In the genomic region with DNA sequence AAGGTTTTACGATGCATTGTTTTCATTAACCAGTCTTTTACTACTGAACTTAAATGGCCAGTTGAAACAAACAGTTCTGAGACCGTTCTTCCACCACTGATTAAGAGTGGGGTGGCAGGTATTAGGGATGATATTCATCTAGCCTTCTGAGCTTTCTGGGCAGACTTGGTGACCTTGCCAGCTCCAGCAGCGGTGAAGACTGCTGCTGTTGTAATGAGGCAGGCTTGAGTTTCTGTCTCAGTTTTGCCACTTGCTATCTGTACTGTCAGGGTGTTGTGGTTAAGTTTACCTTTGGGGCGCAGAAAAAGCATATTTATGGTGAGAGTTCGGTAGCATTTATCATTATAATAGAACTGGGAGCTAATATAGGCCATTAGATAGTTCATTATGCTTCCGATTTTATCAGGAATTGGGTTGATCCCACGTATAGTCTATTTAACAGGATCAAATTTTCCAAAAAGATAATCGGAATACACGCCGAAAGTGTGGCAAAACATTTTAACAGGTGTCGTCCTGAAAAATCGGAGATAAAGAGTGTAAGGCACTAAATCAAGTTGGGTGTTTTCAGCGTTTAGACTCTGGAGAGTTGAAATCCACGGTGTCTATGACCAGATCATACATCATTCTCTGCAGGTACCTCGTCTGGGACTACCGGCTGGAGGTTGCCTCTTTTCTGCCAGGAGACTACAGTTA, we compare ENCODE assay signal across 8 cellular contexts. TPM values are rescaled to one million over a fixed set of nuclear protein-coding genes. Genes with fewer than 3 reads are reported as not detected.
A peak's percentile ranks its signal among the peaks of the same experiment; 100 is the strongest.
DNase-seq lines count a peak whose midpoint lies in the region; ATAC-seq, FAIRE-seq and TF ChIP-seq lines count a peak whose summit lies in the region.

No MANE protein-coding gene starts in this region.

- peak overlapping the region; percentile 89 for H3K4me3 ChIP-seq in CD8-positive, alpha-beta T cell (ENCODE audit: low read depth, low read length)
- H3K4me3 ChIP-seq in endothelial cell of umbilical vein (replicated peaks in 1 of 3; ENCODE audit: insufficient read depth in 1 of 3, low read depth in 1 of 3, low read length in 3 of 3) (peak overlapping the region; percentile 74 to 93 (median 82)), uterus (peak overlapping the region; percentile 82 to 97)

- H2AFZ ChIP-seq in endothelial cell of umbilical vein (ENCODE audit: low read depth, low read length) = peak overlapping the region; percentile 99

- no peaks in the 10 kb centered on the region for H3K27me3 ChIP-seq in CD8-positive, alpha-beta T cell (ENCODE audit: insufficient read depth, low read length)
- H3K27me3 ChIP-seq in endothelial cell of umbilical vein (ENCODE audit: control insufficient read depth in 2 of 2, insufficient read depth in 2 of 2, low read length in 2 of 2) = no peaks in the 10 kb centered on the region
- no peaks in the 10 kb centered on the region for H3K27me3 ChIP-seq in uterus

- H3K9me3 Mint-ChIP-seq in CD8-positive, alpha-beta T cell = no peaks in the 10 kb centered on the region
- H3K9me3 Mint-ChIP-seq in WTC11 (no peaks in the 10 kb centered on the region), naive B cell (no peaks in the 10 kb centered on the region)

- peaks cover 52% of the 10 kb centered on the region for H3K4me1 ChIP-seq in CD8-positive, alpha-beta T cell (ENCODE audit: insufficient read depth, low read length)
- H3K4me1 ChIP-seq in endothelial cell of umbilical vein (ENCODE audit: control insufficient read depth, extremely low read depth, insufficient read depth, low read length) (peaks cover 22% of the 10 kb centered on the region), uterus (no peaks in the 10 kb centered on the region)

- dilution Hi-C loops in endothelial cell of umbilical vein (cut with MboI; ENCODE audit: extremely low pct_ligation_motif_present, low sequenced_read_pairs) = no loop called here

- ATAC-seq in CD8-positive, alpha-beta T cell = no peak
- ATAC-seq in HG03108 (IDR thresholded peaks at IDR 0.05; ENCODE audit: unreplicated experiment) = peak; percentile 23
- no peak for ATAC-seq in WTC11
- ATAC-seq in naive B cell (ENCODE audit: low read depth in 2 of 2) = no peak

- peaks cover 31% of the 10 kb centered on the region for H3K36me3 Mint-ChIP-seq in CD8-positive, alpha-beta T cell
- no peaks in the 10 kb centered on the region for H3K36me3 Mint-ChIP-seq in WTC11
- H3K36me3 Mint-ChIP-seq in naive B cell = peaks cover 0 to 4% of the 10 kb centered on the region in 2 donors

- TF ChIP-seq CTCF in CD8-positive, alpha-beta T cell (IDR thresholded peaks at IDR 0.05) = no peak
- TF ChIP-seq CTCF in WTC11 (IDR thresholded peaks at IDR 0.05) (no peak), endothelial cell of umbilical vein (IDR thresholded peaks at IDR 0.05; ENCODE audit: extremely low read depth in 1 of 2, insufficient read depth in 1 of 2, low read depth in 1 of 2, low read length in 2 of 2) (no peak), uterus (IDR thresholded peaks at IDR 0.05) (no peak)

- FAIRE-seq in endothelial cell of umbilical vein (lab: Jason Lieb, UNC) = no peak

- peak in 4 of 7 experiments; percentile 11 to 52 (median 36) for DNase-seq in CD8-positive, alpha-beta T cell
- no peak for DNase-seq in WTC11 (ENCODE audit: low spot score)
- DNase-seq in endothelial cell of umbilical vein (ENCODE audit: low read depth, low spot score) = no peak
- no peak for DNase-seq in naive B cell
- DNase-seq in uterus = no peak
- no peak for DNase-seq in hepatic stellate cell (ENCODE audit: low spot score)
- DNase-seq in 8988T = no peak

- intact Hi-C loops in CD8-positive, alpha-beta T cell (cut with DNase I, micrococcal nuclease) = loop anchor here (1.0 to 10.0 kb wide), 4 partner anchors 15 to 897 kb away; a partner anchor contains a TSS
- intact Hi-C loops in endothelial cell of umbilical vein (cut with micrococcal nuclease) = no loop called here
- intact Hi-C loops in uterus (cut with DNase I; ENCODE audit: low total_unique reads) = no loop called here

- H3K4me2 ChIP-seq in endothelial cell of umbilical vein (ENCODE audit: insufficient read depth, low read length) = peak overlapping the region; percentile 88

- peak overlapping the region; percentile 97 for H3K27ac Mint-ChIP-seq in CD8-positive, alpha-beta T cell
- H3K27ac Mint-ChIP-seq in WTC11 (peak overlapping the region; percentile 98), naive B cell (peak overlapping the region; percentile 96 to 99 (median 99))

- H3K9me1 ChIP-seq in endothelial cell of umbilical vein (replicated peaks; ENCODE audit: control insufficient read depth, extremely low read depth, insufficient read depth, low read length) = no peaks in the 10 kb centered on the region

- no peaks in the 10 kb centered on the region for H3K36me3 ChIP-seq in CD8-positive, alpha-beta T cell (ENCODE audit: insufficient read depth, low read length)
- H3K36me3 ChIP-seq in endothelial cell of umbilical vein (ENCODE audit: control insufficient read depth in 2 of 2, extremely low read depth in 1 of 2, insufficient read depth in 2 of 2, low read length in 2 of 2) (no peaks in the 10 kb centered on the region), uterus (no peaks in the 10 kb centered on the region)

- TF ChIP-seq POLR2A in endothelial cell of umbilical vein (IDR thresholded peaks at IDR 0.05; ENCODE audit: low read depth, low read length) = no peak
- no peak for TF ChIP-seq POLR2A in uterus (IDR thresholded peaks at IDR 0.05)

- BruUV-seq in endothelial cell of umbilical vein (replicated peaks; lab: Mats Ljungman, UMichigan) = TSS peak; percentile 95

- H3K79me2 ChIP-seq in endothelial cell of umbilical vein (ENCODE audit: control insufficient read depth, insufficient read depth, low read length) = peaks cover 35% of the 10 kb centered on the region

- no peaks in the 10 kb centered on the region for H3K27me3 Mint-ChIP-seq in CD8-positive, alpha-beta T cell (ENCODE audit: low read depth)
- no peaks in the 10 kb centered on the region; the same call in 1 of the 2 replicates for H3K27me3 Mint-ChIP-seq in WTC11 (ENCODE audit: low read depth)
- H3K27me3 Mint-ChIP-seq in naive B cell = no peaks in the 10 kb centered on the region

- peak overlapping the region; percentile 91 for H3K4me3 Mint-ChIP-seq in CD8-positive, alpha-beta T cell
- H3K4me3 Mint-ChIP-seq in WTC11 (peak overlapping the region; percentile 96), naive B cell (peak overlapping the region; percentile 91 to 100 (median 97))

- POLR2A ChIA-PET in CD8-positive, alpha-beta T cell (lab: Charles Lee) = interaction anchor here (0.8 to 1.5 kb wide), 6 partner anchors 15 to 59 kb away, joined by 3 to 4 read pairs (median 3); a partner anchor contains a TSS
- POLR2A ChIA-PET in WTC11 (lab: Charles Lee) = interaction anchor here (0.6 kb wide), 1 partner anchor 421 kb away, joined by 3 read pairs; no protein-coding TSS in a partner anchor
- POLR2A ChIA-PET in endothelial cell of umbilical vein (lab: Charles Lee) = no interaction called here

- peak overlapping the region; percentile 90 for H3K9ac ChIP-seq in endothelial cell of umbilical vein (replicated peaks; ENCODE audit: extremely low read depth, insufficient read depth, low read length)

- H3K27ac ChIP-seq in CD8-positive, alpha-beta T cell (ENCODE audit: low read depth, low read length) = peak overlapping the region; percentile 93
- H3K27ac ChIP-seq in endothelial cell of umbilical vein (ENCODE audit: insufficient read depth, low read depth, low read length) (peak overlapping the region; percentile 85), uterus (peak overlapping the region; percentile 95 to 96)

- H3K9me3 ChIP-seq in CD8-positive, alpha-beta T cell (ENCODE audit: low read length) = no peaks in the 10 kb centered on the region
- H3K9me3 ChIP-seq in endothelial cell of umbilical vein (replicated peaks; ENCODE audit: control insufficient read depth, insufficient read depth, low read length) = no peaks in the 10 kb centered on the region
- H3K9me3 ChIP-seq in uterus = no peaks in the 10 kb centered on the region

- H4K20me1 ChIP-seq in endothelial cell of umbilical vein (replicated peaks; ENCODE audit: control insufficient read depth, extremely low read depth, insufficient read depth, low read length) = no peaks in the 10 kb centered on the region

- CTCF ChIA-PET in CD8-positive, alpha-beta T cell (lab: Charles Lee) = interaction anchor here (12.7 kb wide), 1 partner anchor 34 kb away, joined by 278 read pairs; no protein-coding TSS in a partner anchor
- CTCF ChIA-PET in WTC11 (lab: Charles Lee) (interaction anchor here (1.1 kb wide), 1 partner anchor 36 kb away, joined by 3 read pairs; no protein-coding TSS in a partner anchor), endothelial cell of umbilical vein (lab: Charles Lee) (interaction anchor here (1.0 to 8.9 kb wide), 2 partner anchors 35 to 44 kb away, joined by 3 to 254 read pairs; no protein-coding TSS in a partner anchor)

- H3K4me1 Mint-ChIP-seq in CD8-positive, alpha-beta T cell (ENCODE audit: low read depth) = peaks cover 71% of the 10 kb centered on the region
- H3K4me1 Mint-ChIP-seq in WTC11 (peaks cover 41% of the 10 kb centered on the region), naive B cell (peaks cover 33 to 63% (median 48%) of the 10 kb centered on the region in 3 donors)

RNA-seq across cellular contexts. Expression of a gene that starts 0.7 kb away (rescaled TPM):
- total RNA-seq in CD8-positive, alpha-beta T cell = 100 to 1,000 TPM; 126 to 130 TPM
- total RNA-seq in WTC11 (2021) (23.6 to 26.4 TPM (median 23.7 TPM) in 3 replicates), endothelial cell of umbilical vein (23.6 and 24.6 TPM in 2 replicates), uterus (10 to 100 TPM in 3 of 4 donors, 1 to 10 TPM in 1; 10.0 to 49.6 (median 25.4) TPM)
- polyA plus RNA-seq in endothelial cell of umbilical vein (18.9 and 23.4 TPM in 2 replicates), naive B cell (ENCODE audit: low read depth in 6 of 6) (10 to 100 TPM; 19.6 to 35.8 (median 24.2) TPM)
- 20.1 and 25.3 TPM in 2 replicates for polyA plus RNA-seq in endothelial cell of umbilical vein (2011; cell fraction: cytosol; rRNA removed)
- 36.7 and 40.1 TPM in 2 replicates for polyA plus RNA-seq in endothelial cell of umbilical vein (2011; cell fraction: nucleus; rRNA removed)
- polyA plus RNA-seq in endothelial cell of umbilical vein (2012) = 20.5 and 22.1 TPM in 2 replicates
- polyA minus RNA-seq in endothelial cell of umbilical vein = 21.7 and 25.3 TPM in 2 replicates
- 14.4 TPM for polyA minus RNA-seq in endothelial cell of umbilical vein (2011; cell fraction: cytosol; rRNA and poly(A)+ RNA removed)
- polyA minus RNA-seq in endothelial cell of umbilical vein (2011; cell fraction: nucleus; rRNA and poly(A)+ RNA removed) = 22.5 and 25.9 TPM in 2 replicates

RNA-seq across cellular contexts. Expression of a gene that starts 15.2 kb away (rescaled TPM):
- total RNA-seq in CD8-positive, alpha-beta T cell = 1 to 10 TPM; 1.8 to 2.8 TPM
- total RNA-seq in WTC11 (2021) (0.09 TPM in 2 of 3 replicates, not detected in the other), endothelial cell of umbilical vein (0.21 and 0.22 TPM in 2 replicates), uterus (10 to 100 TPM in 1 of 4 donors, 1 to 10 TPM in 3; 1.0 to 23.8 (median 4.4) TPM)
- polyA plus RNA-seq in endothelial cell of umbilical vein (0.70 and 1.1 TPM in 2 replicates), naive B cell (ENCODE audit: low read depth in 6 of 6) (under 1 TPM in 2 of 6 donors, not detected in 4; 0.23 to 0.43 TPM)
- polyA plus RNA-seq in endothelial cell of umbilical vein (2011; cell fraction: cytosol; rRNA removed) = 0.18 and 0.38 TPM in 2 replicates
- polyA plus RNA-seq in endothelial cell of umbilical vein (2011; cell fraction: nucleus; rRNA removed) = 0.11 and 0.24 TPM in 2 replicates
- polyA plus RNA-seq in endothelial cell of umbilical vein (2012) = 0.12 and 0.42 TPM in 2 replicates
- polyA minus RNA-seq in endothelial cell of umbilical vein = 0.25 and 1.7 TPM in 2 replicates
- not detected for polyA minus RNA-seq in endothelial cell of umbilical vein (2011; cell fraction: cytosol; rRNA and poly(A)+ RNA removed)
- 0.24 TPM in 1 of 2 replicates, not detected in the other for polyA minus RNA-seq in endothelial cell of umbilical vein (2011; cell fraction: nucleus; rRNA and poly(A)+ RNA removed)

RNA-seq across cellular contexts. Expression of a gene that starts 42.0 kb away (rescaled TPM):
- total RNA-seq in CD8-positive, alpha-beta T cell = under 1 TPM; 0.75 to 0.81 TPM
- total RNA-seq in WTC11 (2021) = 0.44 to 0.62 TPM in 2 of 3 replicates, not detected in the other
- total RNA-seq in endothelial cell of umbilical vein = 0.86 and 0.95 TPM in 2 replicates
- polyA plus RNA-seq in endothelial cell of umbilical vein = 0.52 and 0.68 TPM in 2 replicates
- polyA plus RNA-seq in endothelial cell of umbilical vein (2011; cell fraction: cytosol; rRNA removed) = 0.20 TPM in 1 of 2 replicates, not detected in the other
- 1.5 and 2.1 TPM in 2 replicates for polyA plus RNA-seq in endothelial cell of umbilical vein (2011; cell fraction: nucleus; rRNA removed)
- 0.30 and 0.59 TPM in 2 replicates for polyA plus RNA-seq in endothelial cell of umbilical vein (2012)
- polyA minus RNA-seq in endothelial cell of umbilical vein = 0.53 TPM in 1 of 2 replicates, not detected in the other
- polyA minus RNA-seq in endothelial cell of umbilical vein (2011; cell fraction: cytosol; rRNA and poly(A)+ RNA removed) = not detected
- 0.58 TPM in 1 of 2 replicates, not detected in the other for polyA minus RNA-seq in endothelial cell of umbilical vein (2011; cell fraction: nucleus; rRNA and poly(A)+ RNA removed)
- 10 to 100 TPM; 27.3 to 85.8 (median 33.5) TPM for polyA plus RNA-seq in naive B cell (ENCODE audit: low read depth in 6 of 6)
- 1 to 10 TPM in 1 of 4 donors, under 1 TPM in 1, not detected in 2; 0.97 to 2.3 TPM for total RNA-seq in uterus

RNA-seq across cellular contexts. Expression of a gene that starts 48.9 kb away (rescaled TPM):
- total RNA-seq in CD8-positive, alpha-beta T cell = 10 to 100 TPM; 38.9 to 39.3 TPM
- total RNA-seq in WTC11 (2021) = 10.3 to 12.7 TPM (median 10.4 TPM) in 3 replicates
- total RNA-seq in endothelial cell of umbilical vein = 13.3 and 13.9 TPM in 2 replicates
- polyA plus RNA-seq in endothelial cell of umbilical vein = 5.3 and 6.2 TPM in 2 replicates
- 4.6 and 4.8 TPM in 2 replicates for polyA plus RNA-seq in endothelial cell of umbilical vein (2011; cell fraction: cytosol; rRNA removed)
- polyA plus RNA-seq in endothelial cell of umbilical vein (2011; cell fraction: nucleus; rRNA removed) = 6.2 and 8.0 TPM in 2 replicates
- 8.5 TPM in 2 replicates for polyA plus RNA-seq in endothelial cell of umbilical vein (2012)
- 6.7 and 7.5 TPM in 2 replicates for polyA minus RNA-seq in endothelial cell of umbilical vein
- polyA minus RNA-seq in endothelial cell of umbilical vein (2011; cell fraction: cytosol; rRNA and poly(A)+ RNA removed) = 4.6 TPM
- 4.6 and 5.9 TPM in 2 replicates for polyA minus RNA-seq in endothelial cell of umbilical vein (2011; cell fraction: nucleus; rRNA and poly(A)+ RNA removed)
- polyA plus RNA-seq in naive B cell (ENCODE audit: low read depth in 6 of 6) = 10 to 100 TPM in 3 of 6 donors, 1 to 10 TPM in 3; 4.6 to 18.4 (median 10.3) TPM
- total RNA-seq in uterus = 10 to 100 TPM in 2 of 4 donors, 1 to 10 TPM in 2; 7.4 to 37.7 (median 10.8) TPM

Comparison
In these comparisons a context has a peak if more than half of its experiments do, and no peak if none do; other contexts are left out.
1. DNase-seq: peak in CD8-positive, alpha-beta T cell (4 of 7); none in WTC11 (single experiment), endothelial cell of umbilical vein (single experiment), naive B cell (single experiment), uterus (0 of 2), hepatic stellate cell (single experiment) and 8988T (single experiment).
2. intact Hi-C loops: an anchor here in CD8-positive, alpha-beta T cell (1.0 to 10.0 kb wide); none called in endothelial cell of umbilical vein and uterus.
3. Peak in every context shown above with its lines, with median percentiles within 50 percentile points of each other: H3K27ac ChIP-seq, H3K4me3 ChIP-seq, H3K27ac Mint-ChIP-seq and H3K4me3 Mint-ChIP-seq.